20 cellular contexts compared by ENCODE assay signal in the genomic region with DNA sequence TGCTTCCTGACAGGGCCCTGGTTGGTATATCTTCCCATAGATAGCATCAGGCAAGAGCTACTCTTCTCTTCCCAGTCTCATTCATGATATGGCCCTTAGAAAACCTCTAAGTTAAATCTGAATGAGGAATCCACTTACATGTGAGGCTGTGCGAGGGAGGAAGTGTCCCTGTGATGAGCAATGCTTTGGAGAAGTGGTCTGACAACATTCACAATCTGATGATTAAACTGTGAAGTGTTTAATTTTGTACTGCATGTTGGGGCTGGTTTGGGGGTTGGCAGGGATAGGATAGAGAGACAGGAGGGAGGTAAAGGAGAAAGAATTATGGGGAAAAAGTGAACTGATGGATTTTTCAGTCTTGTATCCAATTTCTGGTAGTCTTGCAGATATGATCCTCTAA.
DNase-seq lines count a peak whose midpoint lies in the region; ATAC-seq and TF ChIP-seq lines count a peak whose summit lies in the region.
"Had no signal": no experiment of that assay in that cellular context is flagged by ENCODE, and none has a peak within 500 bp of the region (broad histone marks: within the 10 kb centered on the region; RNA-seq: fewer than 3 reads in every experiment).

No MANE protein-coding gene starts in this region.

- H4K20me1 ChIP-seq in mammary epithelial cell (ENCODE audit: insufficient read depth, low read length) (no peaks in the 10 kb centered on the region), hepatocyte (ENCODE audit: insufficient read depth, poor library complexity, severe bottlenecking) (no peaks in the 10 kb centered on the region)

- H3K27me3 ChIP-seq in mammary epithelial cell (ENCODE audit: insufficient read depth, low read length) (no peaks in the 10 kb centered on the region), left lung (no peaks in the 10 kb centered on the region), hepatocyte (no peaks in the 10 kb centered on the region)
- H3K27me3 ChIP-seq: adrenal gland, transverse colon had no signal

- peaks cover 21% of the 10 kb centered on the region for H3K4me1 Mint-ChIP-seq in chondrocyte (ENCODE audit: low read depth)
- H3K4me1 Mint-ChIP-seq: activated CD4-positive, alpha-beta T cell treated with anti-CD3 and anti-CD28 coated beads for 36 hours; activated CD8-positive, alpha-beta memory T cell treated with anti-CD3 and anti-CD28 coated beads, Interleukin-2, amount 10 ng/mL, durations not matched to agents 7 days and 5 days; GM23338 had no signal

- H3K9me3 ChIP-seq in mammary epithelial cell (replicated peaks; ENCODE audit: insufficient read depth, low read length) (peaks cover 19% of the 10 kb centered on the region), left lung (peaks cover 0 to 22% of the 10 kb centered on the region in 2 donors), hepatocyte (ENCODE audit: low read depth) (no peaks in the 10 kb centered on the region)

- BruUV-seq in mammary epithelial cell (replicated peaks; lab: Mats Ljungman, UMichigan): no TSS peak

- no peak overlapping the region for H3K27ac Mint-ChIP-seq in chondrocyte (ENCODE audit: unreplicated experiment)
- H3K27ac Mint-ChIP-seq: activated CD4-positive, alpha-beta T cell treated with anti-CD3 and anti-CD28 coated beads for 36 hours; activated CD8-positive, alpha-beta memory T cell treated with anti-CD3 and anti-CD28 coated beads, Interleukin-2, amount 10 ng/mL, durations not matched to agents 7 days and 5 days; effector memory CD8-positive, alpha-beta T cell; GM23338; stimulated activated naive CD8-positive, alpha-beta T cell treated with anti-CD3 and anti-CD28 coated beads, Interleukin-15, Interleukin-2, amounts not matched to agents 100 ng/mL and 50 ng/mL, for 24 hours had no signal

- no peaks in the 10 kb centered on the region for H3K36me3 ChIP-seq in mammary epithelial cell (ENCODE audit: insufficient read depth, low read length)
- H3K36me3 ChIP-seq in left lung: no peaks in the 10 kb centered on the region
- no peaks in the 10 kb centered on the region for H3K36me3 ChIP-seq in hepatocyte (replicated peaks; ENCODE audit: insufficient read depth, low read depth)
- H3K36me3 ChIP-seq: adrenal gland, transverse colon had no signal

- H3K36me3 Mint-ChIP-seq in chondrocyte (ENCODE audit: low read depth): no peaks in the 10 kb centered on the region

- no peak overlapping the region for H3K4me3 ChIP-seq in mammary epithelial cell (replicated peaks in 1 of 3; ENCODE audit: insufficient read depth in 1 of 3, low read depth in 2 of 3, low read length in 3 of 3)
- H3K4me3 ChIP-seq in left lung: no peak overlapping the region
- no peak overlapping the region for H3K4me3 ChIP-seq in hepatocyte
- H3K4me3 ChIP-seq: adrenal gland, GM23338, skin epidermis, transverse colon had no signal

- peaks cover 60% of the 10 kb centered on the region for H3K4me1 ChIP-seq in mammary epithelial cell (ENCODE audit: insufficient read depth, low read length)
- H3K4me1 ChIP-seq in left lung: no peaks in the 10 kb centered on the region
- H3K4me1 ChIP-seq in hepatocyte (ENCODE audit: insufficient read depth): no peaks in the 10 kb centered on the region
- H3K4me1 ChIP-seq: adrenal gland, parathyroid adenoma, transverse colon had no signal

- H3K9me3 Mint-ChIP-seq in chondrocyte (ENCODE audit: low read depth): no peaks in the 10 kb centered on the region

- ATAC-seq in left lung: peak; percentile 41
- ATAC-seq: activated CD4-positive, alpha-beta T cell treated with anti-CD3 and anti-CD28 coated beads for 36 hours; activated CD8-positive, alpha-beta memory T cell treated with anti-CD3 and anti-CD28 coated beads, Interleukin-2, amount 10 ng/mL, durations not matched to agents 7 days and 5 days; effector memory CD8-positive, alpha-beta T cell; GM23338 had no signal

- H3K4me2 ChIP-seq in mammary epithelial cell (ENCODE audit: insufficient read depth, low read depth, low read length) (peak overlapping the region; percentile 54), hepatocyte (no peak overlapping the region)
- H3K4me2 ChIP-seq: GM23338 had no signal

- no peaks in the 10 kb centered on the region for H3K27me3 Mint-ChIP-seq in chondrocyte (ENCODE audit: low read depth)
- H3K27me3 Mint-ChIP-seq: activated CD8-positive, alpha-beta memory T cell treated with anti-CD3 and anti-CD28 coated beads, Interleukin-2, amount 10 ng/mL, durations not matched to agents 7 days and 5 days; effector memory CD8-positive, alpha-beta T cell had no signal

- H3K9ac ChIP-seq in mammary epithelial cell (ENCODE audit: insufficient read depth, low read length): no peak overlapping the region
- H3K9ac ChIP-seq: parathyroid adenoma had no signal

- H3K79me2 ChIP-seq in mammary epithelial cell (ENCODE audit: insufficient read depth, low read length) (no peaks in the 10 kb centered on the region), hepatocyte (no peaks in the 10 kb centered on the region)
- H3K79me2 ChIP-seq: parathyroid adenoma had no signal

- H3K4me3 Mint-ChIP-seq in chondrocyte (ENCODE audit: unreplicated experiment): no peak overlapping the region
- H3K4me3 Mint-ChIP-seq: activated CD4-positive, alpha-beta T cell treated with anti-CD3 and anti-CD28 coated beads for 36 hours; activated CD8-positive, alpha-beta memory T cell treated with anti-CD3 and anti-CD28 coated beads, Interleukin-2, amount 10 ng/mL, durations not matched to agents 7 days and 5 days; effector memory CD8-positive, alpha-beta T cell; GM23338; stimulated activated naive CD8-positive, alpha-beta T cell treated with anti-CD3 and anti-CD28 coated beads, Interleukin-15, Interleukin-2, amounts not matched to agents 100 ng/mL and 50 ng/mL, for 24 hours had no signal

- H3K27ac ChIP-seq in mammary epithelial cell (ENCODE audit: insufficient read depth, low read depth, low read length): peak overlapping the region; percentile 81
- H3K27ac ChIP-seq in left lung: no peak overlapping the region
- no peak overlapping the region for H3K27ac ChIP-seq in hepatocyte
- H3K27ac ChIP-seq: adrenal gland, parathyroid adenoma, skin epidermis, transverse colon had no signal

- peak; percentile 69 for DNase-seq in EH (ENCODE audit: low read depth)
- peak; percentile 12 for DNase-seq in NCI-H226
- DNase-seq in mammary epithelial cell: peak; percentile 92
- DNase-seq in left lung: no peak
- no peak for DNase-seq in HuH-7 (ENCODE audit: low spot score)
- no peak for DNase-seq in GDM1 (lab: John Stamatoyannopoulos, UW)
- DNase-seq in chondrocyte (ENCODE audit: low spot score): no peak
- DNase-seq in hepatocyte (ENCODE audit: low spot score): no peak
- DNase-seq: activated CD4-positive, alpha-beta T cell treated with anti-CD3 and anti-CD28 coated beads for 36 hours; activated CD8-positive, alpha-beta memory T cell treated with anti-CD3 and anti-CD28 coated beads, Interleukin-2, amount 10 ng/mL, durations not matched to agents 7 days and 5 days; adrenal gland; effector memory CD8-positive, alpha-beta T cell; islet precursor cell; NCI-H1436 treated with DMSO at 0.1 percent for 48 hours; stimulated activated CD4-positive, alpha-beta T cell treated with anti-CD3 and anti-CD28 coated beads, Interleukin-2, amount 100 ng/mL, for 48 hours; transverse colon had no signal

- CTCF ChIA-PET in mammary epithelial cell (lab: Charles Lee; ENCODE audit: low non-redundant PET): no interaction called here

- in situ Hi-C loops in mammary epithelial cell (cut with MboI; ENCODE audit: low sequenced_read_pairs in 2 of 2): no loop called here

- intact Hi-C loops in mammary epithelial cell (cut with micrococcal nuclease) (no loop called here), left lung (cut with DNase I) (no loop called here)

- 0% methylated on average over 1 of the region's 1 CpG for WGBS in mammary epithelial cell (ENCODE audit: low coverage, missing lambda C conversion rate)
- WGBS in hepatocyte (ENCODE audit: low lambda C conversion rate, missing lambda C conversion rate): 83% methylated on average over 1 of the region's 1 CpG

- TF ChIP-seq CTCF in mammary epithelial cell (conservative IDR thresholded peaks at IDR 0.05 in 1 of 2, IDR thresholded peaks at IDR 0.05 in 1 of 2; ENCODE audit: extremely low read depth in 1 of 2, insufficient read depth in 1 of 2, low read depth in 1 of 2, low read length in 2 of 2) (no peak), left lung (IDR thresholded peaks at IDR 0.05) (no peak), chondrocyte (IDR thresholded peaks at IDR 0.05) (no peak), hepatocyte (IDR thresholded peaks at IDR 0.05; ENCODE audit: poor library complexity) (no peak)

- H2AFZ ChIP-seq in mammary epithelial cell (ENCODE audit: low read depth, low read length): no peak overlapping the region
- H2AFZ ChIP-seq in hepatocyte: no peak overlapping the region
- H2AFZ ChIP-seq: GM23338, parathyroid adenoma had no signal

- dilution Hi-C loops in mammary epithelial cell (cut with HindIII; ENCODE audit: low sequenced_read_pairs): no loop called here

- H3K9me2 ChIP-seq in hepatocyte (replicated peaks; ENCODE audit: insufficient read depth): no peaks in the 10 kb centered on the region

Comparison
In these comparisons a context has a peak if more than half of its experiments do, and no peak if none do; other contexts are left out.
1. DNase-seq: peak in EH (single experiment), NCI-H226 (single experiment) and mammary epithelial cell (single experiment); none in left lung (0 of 2), HuH-7 (single experiment), GDM1 (single experiment), chondrocyte (single experiment) and hepatocyte (single experiment).